Comparison of ENCODE assay signal across 8 cellular contexts in genomic region chr13:20174656-20175405, GRCh38. TPM values are rescaled to one million over a fixed set of nuclear protein-coding genes. Genes with fewer than 3 reads are reported as not detected.
DNase-seq lines count a peak whose midpoint lies in the region; ATAC-seq and TF ChIP-seq lines count a peak whose summit lies in the region.

No MANE protein-coding gene starts in this region.

- H3K4me1 ChIP-seq in colonic mucosa, result no peaks in the 10 kb centered on the region
- peaks cover 0 to 8% (median 3%) of the 10 kb centered on the region in 4 donors for H3K4me1 ChIP-seq in tibial artery

- TF ChIP-seq CTCF in colonic mucosa (IDR thresholded peaks at IDR 0.05) (no peak), tibial artery (IDR thresholded peaks at IDR 0.05) (no peak)

- intact Hi-C loops in colonic mucosa (cut with DNase I), result no loop called here
- intact Hi-C loops in tibial artery (cut with DNase I; ENCODE audit: low total_unique reads), result no loop called here

- peak overlapping the region in 2 of 10 donors; percentile 25 to 41 for H3K27ac Mint-ChIP-seq in naive thymus-derived CD8-positive, alpha-beta T cell

- no peak overlapping the region for H3K4me3 Mint-ChIP-seq in naive thymus-derived CD8-positive, alpha-beta T cell

- peaks cover 0 to 5% (median 0%) of the 10 kb centered on the region in 3 donors for H3K36me3 Mint-ChIP-seq in naive thymus-derived CD8-positive, alpha-beta T cell

- H3K27ac ChIP-seq in colonic mucosa (no peak overlapping the region), tibial artery (no peak overlapping the region)

- H3K9me3 ChIP-seq in colonic mucosa (no peaks in the 10 kb centered on the region), tibial artery (no peaks in the 10 kb centered on the region)

- POLR2A ChIA-PET in naive thymus-derived CD8-positive, alpha-beta T cell (lab: Charles Lee), result interaction anchor here (0.6 kb wide), 1 partner anchor 334 kb away, joined by 3 read pairs; no protein-coding TSS in a partner anchor

- H3K4me3 ChIP-seq in colonic mucosa (no peak overlapping the region), tibial artery (peak overlapping the region in 1 of 2 donors; percentile 18)

- H3K36me3 ChIP-seq in colonic mucosa (no peaks in the 10 kb centered on the region), tibial artery (no peaks in the 10 kb centered on the region)

- no peaks in the 10 kb centered on the region for H3K9me3 Mint-ChIP-seq in naive thymus-derived CD8-positive, alpha-beta T cell

- no peak overlapping the region for H3K9ac ChIP-seq in colonic mucosa (ENCODE audit: low read depth in 2 of 2, low read length in 2 of 2)

- DNase-seq in Daoy (ENCODE audit: low read depth) (peak; percentile 94), HS-5 (ENCODE audit: low read depth) (peak; percentile 58), colonic mucosa (peak; percentile 70), tibial artery (peak; percentile 82 to 85), pons (ENCODE audit: low spot score) (no peak)
- DNase-seq in activated CD4-positive, CD25-positive, alpha-beta regulatory T cell (lab: John Stamatoyannopoulos, UW), result peak; percentile 23 to 72 (median 39)
- DNase-seq in naive thymus-derived CD8-positive, alpha-beta T cell, result peak in 1 of 10 donors; percentile 44

- peaks cover 2 to 15% (median 7%) of the 10 kb centered on the region in 4 donors for H3K4me1 Mint-ChIP-seq in naive thymus-derived CD8-positive, alpha-beta T cell

- peaks cover 10% of the 10 kb centered on the region for H3K27me3 ChIP-seq in colonic mucosa
- peaks cover 0 to 48% of the 10 kb centered on the region in 2 donors for H3K27me3 ChIP-seq in tibial artery

- ATAC-seq in GM21528 (IDR thresholded peaks at IDR 0.05; ENCODE audit: low FRiP score, unreplicated experiment), result peak; percentile 72
- peak; percentile 35 to 41 for ATAC-seq in naive thymus-derived CD8-positive, alpha-beta T cell

- peaks cover 42 to 99% (median 66%) of the 10 kb centered on the region in 5 donors for H3K27me3 Mint-ChIP-seq in naive thymus-derived CD8-positive, alpha-beta T cell

RNA-seq across cellular contexts. Expression of gene GJA3, which starts 14.0 kb away (rescaled TPM):
- total RNA-seq in Daoy (2014; rRNA removed; shearing (Covaris generic)), result 0.89 and 1.4 TPM in 2 replicates
- total RNA-seq in colonic mucosa, result under 1 TPM in 1 of 2 donors, not detected in 1; 0.05 TPM
- 1 to 10 TPM; 1.6 to 1.7 TPM for total RNA-seq in naive thymus-derived CD8-positive, alpha-beta T cell
- under 1 TPM; 0.19 to 0.54 (median 0.47) TPM for polyA plus RNA-seq in naive thymus-derived CD8-positive, alpha-beta T cell

RNA-seq across cellular contexts. Expression of gene GJB2, which starts 17.9 kb away (rescaled TPM):
- total RNA-seq in Daoy (2014; rRNA removed; shearing (Covaris generic)), result 0.77 and 5.3 TPM in 2 replicates
- 10 to 100 TPM; 41.5 to 50.4 TPM for total RNA-seq in colonic mucosa
- not detected for total RNA-seq in naive thymus-derived CD8-positive, alpha-beta T cell
- polyA plus RNA-seq in naive thymus-derived CD8-positive, alpha-beta T cell, result not detected

RNA-seq across cellular contexts. Expression of gene GJB6, which starts 57.3 kb away (rescaled TPM):
- not detected in 2 replicates for total RNA-seq in Daoy (2014; rRNA removed; shearing (Covaris generic))
- not detected for total RNA-seq in colonic mucosa
- 1 to 10 TPM; 4.1 to 4.9 TPM for total RNA-seq in naive thymus-derived CD8-positive, alpha-beta T cell
- polyA plus RNA-seq in naive thymus-derived CD8-positive, alpha-beta T cell, result 1 to 10 TPM in 2 of 3 donors, under 1 TPM in 1; 0.84 to 4.9 (median 1.5) TPM
